1 cellular context compared by ENCODE assay signal in the genomic region with DNA sequence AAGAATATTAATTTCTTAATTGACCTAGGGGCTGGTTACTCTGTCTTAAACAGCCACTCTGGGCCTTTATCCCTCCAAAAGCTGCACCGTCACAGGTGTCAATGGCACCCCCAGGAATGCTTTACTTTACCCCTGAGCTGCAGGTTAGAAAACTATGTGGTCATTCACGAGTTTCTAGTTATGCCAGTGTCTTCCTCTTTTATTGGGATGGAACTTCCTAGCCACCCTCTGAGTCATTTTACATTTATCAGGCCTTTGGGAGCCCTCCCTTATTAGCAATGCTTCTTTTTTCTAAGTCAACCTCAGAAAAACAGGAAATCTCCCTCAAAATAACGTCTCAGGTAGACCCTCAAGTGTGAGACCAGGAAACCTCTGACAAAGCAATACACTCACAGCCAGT.
TF ChIP-seq lines count a peak whose summit lies in the region.

No MANE protein-coding gene starts in this region.

TF ChIP-seq in GM23338, 12 proteins besides CTCF, POLR2A, EP300 and RAD21 (continued from another document):
- TF ChIP-seq STAT1 (IDR thresholded peaks at IDR 0.05; ENCODE audit: unreplicated experiment) (no peak), CREB1 (CRISPR knock-in tag; IDR thresholded peaks at IDR 0.05; ENCODE audit: low read depth) (no peak), EZH2phosphoT487 (IDR thresholded peaks at IDR 0.05; ENCODE audit: unreplicated experiment) (no peak)
- TF ChIP-seq, protein P1, sequence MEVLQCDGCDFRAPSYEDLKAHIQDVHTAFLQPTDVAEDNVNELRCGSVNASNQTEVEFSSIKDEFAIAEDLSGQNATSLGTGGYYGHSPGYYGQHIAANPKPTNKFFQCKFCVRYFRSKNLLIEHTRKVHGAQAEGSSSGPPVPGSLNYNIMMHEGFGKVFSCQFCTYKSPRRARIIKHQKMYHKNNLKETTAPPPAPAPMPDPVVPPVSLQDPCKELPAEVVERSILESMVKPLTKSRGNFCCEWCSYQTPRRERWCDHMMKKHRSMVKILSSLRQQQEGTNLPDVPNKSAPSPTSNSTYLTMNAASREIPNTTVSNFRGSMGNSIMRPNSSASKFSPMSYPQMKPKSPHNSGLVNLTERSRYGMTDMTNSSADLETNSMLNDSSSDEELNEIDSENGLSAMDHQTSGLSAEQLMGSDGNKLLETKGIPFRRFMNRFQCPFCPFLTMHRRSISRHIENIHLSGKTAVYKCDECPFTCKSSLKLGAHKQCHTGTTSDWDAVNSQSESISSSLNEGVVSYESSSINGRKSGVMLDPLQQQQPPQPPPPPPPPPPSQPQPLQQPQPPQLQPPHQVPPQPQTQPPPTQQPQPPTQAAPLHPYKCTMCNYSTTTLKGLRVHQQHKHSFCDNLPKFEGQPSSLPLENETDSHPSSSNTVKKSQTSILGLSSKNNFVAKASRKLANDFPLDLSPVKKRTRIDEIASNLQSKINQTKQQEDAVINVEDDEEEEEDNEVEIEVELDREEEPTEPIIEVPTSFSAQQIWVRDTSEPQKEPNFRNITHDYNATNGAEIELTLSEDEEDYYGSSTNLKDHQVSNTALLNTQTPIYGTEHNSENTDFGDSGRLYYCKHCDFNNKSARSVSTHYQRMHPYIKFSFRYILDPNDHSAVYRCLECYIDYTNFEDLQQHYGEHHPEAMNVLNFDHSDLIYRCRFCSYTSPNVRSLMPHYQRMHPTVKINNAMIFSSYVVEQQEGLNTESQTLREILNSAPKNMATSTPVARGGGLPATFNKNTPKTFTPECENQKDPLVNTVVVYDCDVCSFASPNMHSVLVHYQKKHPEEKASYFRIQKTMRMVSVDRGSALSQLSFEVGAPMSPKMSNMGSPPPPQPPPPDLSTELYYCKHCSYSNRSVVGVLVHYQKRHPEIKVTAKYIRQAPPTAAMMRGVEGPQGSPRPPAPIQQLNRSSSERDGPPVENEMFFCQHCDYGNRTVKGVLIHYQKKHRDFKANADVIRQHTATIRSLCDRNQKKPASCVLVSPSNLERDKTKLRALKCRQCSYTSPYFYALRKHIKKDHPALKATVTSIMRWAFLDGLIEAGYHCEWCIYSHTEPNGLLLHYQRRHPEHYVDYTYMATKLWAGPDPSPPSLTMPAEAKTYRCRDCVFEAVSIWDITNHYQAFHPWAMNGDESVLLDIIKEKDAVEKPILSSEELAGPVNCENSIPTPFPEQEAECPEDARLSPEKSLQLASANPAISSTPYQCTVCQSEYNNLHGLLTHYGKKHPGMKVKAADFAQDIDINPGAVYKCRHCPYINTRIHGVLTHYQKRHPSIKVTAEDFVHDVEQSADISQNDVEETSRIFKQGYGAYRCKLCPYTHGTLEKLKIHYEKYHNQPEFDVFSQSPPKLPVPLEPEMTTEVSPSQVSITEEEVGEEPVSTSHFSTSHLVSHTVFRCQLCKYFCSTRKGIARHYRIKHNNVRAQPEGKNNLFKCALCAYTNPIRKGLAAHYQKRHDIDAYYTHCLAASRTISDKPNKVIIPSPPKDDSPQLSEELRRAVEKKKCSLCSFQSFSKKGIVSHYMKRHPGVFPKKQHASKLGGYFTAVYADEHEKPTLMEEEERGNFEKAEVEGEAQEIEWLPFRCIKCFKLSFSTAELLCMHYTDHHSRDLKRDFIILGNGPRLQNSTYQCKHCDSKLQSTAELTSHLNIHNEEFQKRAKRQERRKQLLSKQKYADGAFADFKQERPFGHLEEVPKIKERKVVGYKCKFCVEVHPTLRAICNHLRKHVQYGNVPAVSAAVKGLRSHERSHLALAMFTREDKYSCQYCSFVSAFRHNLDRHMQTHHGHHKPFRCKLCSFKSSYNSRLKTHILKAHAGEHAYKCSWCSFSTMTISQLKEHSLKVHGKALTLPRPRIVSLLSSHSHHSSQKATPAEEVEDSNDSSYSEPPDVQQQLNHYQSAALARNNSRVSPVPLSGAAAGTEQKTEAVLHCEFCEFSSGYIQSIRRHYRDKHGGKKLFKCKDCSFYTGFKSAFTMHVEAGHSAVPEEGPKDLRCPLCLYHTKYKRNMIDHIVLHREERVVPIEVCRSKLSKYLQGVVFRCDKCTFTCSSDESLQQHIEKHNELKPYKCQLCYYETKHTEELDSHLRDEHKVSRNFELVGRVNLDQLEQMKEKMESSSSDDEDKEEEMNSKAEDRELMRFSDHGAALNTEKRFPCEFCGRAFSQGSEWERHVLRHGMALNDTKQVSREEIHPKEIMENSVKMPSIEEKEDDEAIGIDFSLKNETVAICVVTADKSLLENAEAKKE (CRISPR knock-in tag; IDR thresholded peaks at IDR 0.05): no peak
